ENCODE assay signal across 8 cellular contexts in the genomic region with DNA sequence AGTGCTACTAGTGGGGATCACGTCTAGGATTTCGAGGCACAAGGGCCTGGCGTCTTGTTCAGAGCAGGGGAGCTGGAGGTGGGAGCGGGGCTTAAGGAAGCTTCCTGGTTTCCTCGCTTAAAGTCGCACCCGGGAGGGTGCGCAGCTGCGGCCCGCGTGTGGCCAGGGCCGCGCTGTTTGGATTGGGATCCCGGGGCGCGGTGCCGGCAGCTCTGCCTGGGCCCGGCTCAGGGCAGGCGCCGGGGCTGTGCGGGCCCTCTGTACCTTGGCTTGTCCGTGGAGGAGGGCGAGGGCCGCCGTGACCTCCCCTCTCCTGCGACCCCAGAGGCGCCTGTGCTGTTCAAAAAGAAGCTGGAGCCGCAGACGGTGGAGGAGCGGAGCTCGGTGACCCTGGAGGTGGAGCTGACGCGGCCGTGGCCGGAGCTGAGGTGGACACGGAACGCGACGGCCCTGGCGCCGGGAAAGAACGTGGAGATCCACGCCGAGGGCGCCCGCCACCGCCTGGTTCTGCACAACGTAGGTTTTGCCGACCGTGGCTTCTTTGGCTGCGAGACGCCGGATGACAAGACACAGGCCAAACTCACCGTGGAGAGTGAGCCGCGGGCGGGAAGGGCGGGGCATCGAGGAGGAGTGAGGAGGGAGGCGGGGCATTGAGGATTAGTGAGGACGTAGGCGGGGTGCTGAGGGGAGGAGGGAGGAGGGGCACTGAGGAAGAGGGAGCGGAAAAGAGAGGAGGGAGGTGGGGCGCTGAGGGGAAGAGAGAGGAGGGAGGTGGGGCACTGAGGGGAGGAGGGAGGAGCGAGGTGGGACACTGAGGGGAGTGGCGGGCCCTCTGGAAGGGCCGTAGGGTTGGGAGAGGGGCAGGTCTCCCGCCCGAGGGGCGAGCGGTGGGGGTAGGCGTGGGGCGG.
DNase-seq lines count a peak whose midpoint lies in the region; ATAC-seq and FAIRE-seq lines count a peak whose summit lies in the region.

No MANE protein-coding gene starts in this region.

- no peaks in the 10 kb centered on the region for H3K27me3 Mint-ChIP-seq in activated naive CD8-positive, alpha-beta T cell

- H3K4me1 Mint-ChIP-seq in activated naive CD8-positive, alpha-beta T cell (ENCODE audit: low read depth), result peaks cover 6% of the 10 kb centered on the region

- peak overlapping the region; percentile 79 for H3K4me3 Mint-ChIP-seq in activated naive CD8-positive, alpha-beta T cell

- H3K27ac ChIP-seq in SJSA1 (no peak overlapping the region), stomach smooth muscle (ENCODE audit: low read length) (peak overlapping the region; percentile 37)

- peak; percentile 69 for ATAC-seq in HG03571 (IDR thresholded peaks at IDR 0.05; ENCODE audit: unreplicated experiment)

- H3K4me3 ChIP-seq in SJSA1, result peak overlapping the region; percentile 38
- H3K4me3 ChIP-seq in stomach smooth muscle (ENCODE audit: low read length in 2 of 2), result peak overlapping the region; percentile 63 to 79

- FAIRE-seq in GM18507 (lab: Jason Lieb, UNC), result peak; percentile 83

- H3K9ac ChIP-seq in stomach smooth muscle (ENCODE audit: low read length in 2 of 2), result peak overlapping the region; percentile 62 to 69

- peak overlapping the region; percentile 66 for H3K27ac Mint-ChIP-seq in activated naive CD8-positive, alpha-beta T cell

- H3K27me3 ChIP-seq in SJSA1 (replicated peaks) (peaks cover 7% of the 10 kb centered on the region), stomach smooth muscle (ENCODE audit: control insufficient read depth in 1 of 2, insufficient read depth in 2 of 2, low read length in 2 of 2) (no peaks in the 10 kb centered on the region)

- H3K36me3 Mint-ChIP-seq in activated naive CD8-positive, alpha-beta T cell, result no peaks in the 10 kb centered on the region

- intact Hi-C loops in head of caudate nucleus (cut with DNase I), result no loop called here

- no peaks in the 10 kb centered on the region for H3K9me3 ChIP-seq in SJSA1 (replicated peaks)
- no peaks in the 10 kb centered on the region for H3K9me3 ChIP-seq in stomach smooth muscle (ENCODE audit: control insufficient read depth in 2 of 2, low read length in 2 of 2)

- DNase-seq in GM18507 (ENCODE audit: extremely low spot score, insufficient read length, low read depth), result peak; percentile 71
- peak; percentile 14 to 76 for DNase-seq in SJSA1 (ENCODE audit: low read depth in 1 of 2, low spot score in 2 of 2)
- DNase-seq in head of caudate nucleus, result peak; percentile 56 to 95 (median 82)
- DNase-seq in nucleus accumbens (lab: John Stamatoyannopoulos, UW), result peak in 52 of 56 donors; percentile 9 to 86 (median 55)
- DNase-seq in DMS53 (lab: John Stamatoyannopoulos, UW), result no peak

- no peaks in the 10 kb centered on the region for H3K36me3 ChIP-seq in SJSA1
- peaks cover 0 to 4% of the 10 kb centered on the region in 2 donors for H3K36me3 ChIP-seq in stomach smooth muscle (ENCODE audit: control insufficient read depth in 2 of 2, insufficient read depth in 2 of 2, low read length in 2 of 2)

- no peaks in the 10 kb centered on the region for H3K9me3 Mint-ChIP-seq in activated naive CD8-positive, alpha-beta T cell (ENCODE audit: low read depth)

- peaks cover 10% of the 10 kb centered on the region for H3K4me1 ChIP-seq in SJSA1 (replicated peaks)
- peaks cover 19% of the 10 kb centered on the region for H3K4me1 ChIP-seq in stomach smooth muscle (ENCODE audit: control insufficient read depth, insufficient read depth, low read length)
